1 cellular context compared by ENCODE assay signal in genomic region chr7:137657476-137658193, GRCh38.
TF ChIP-seq lines count a peak whose summit lies in the region.

No MANE protein-coding gene starts in this region.

TF ChIP-seq in H1, 55 proteins besides CTCF, POLR2A, EP300 and RAD21 (continued from another document):
- TF ChIP-seq ATF2 (IDR thresholded peaks at IDR 0.05; ENCODE audit: low read length): no peak
- no peak for TF ChIP-seq CBX8 (IDR thresholded peaks at IDR 0.05; ENCODE audit: borderline replicate concordance, low read depth, low read length)
- no peak for TF ChIP-seq RBBP5 (IDR thresholded peaks at IDR 0.05; ENCODE audit: borderline replicate concordance, low read depth, low read length)
- TF ChIP-seq EZH2 (IDR thresholded peaks at IDR 0.05; ENCODE audit: low read depth, low read length, severe bottlenecking): no peak
- no peak for TF ChIP-seq YY1 (IDR thresholded peaks at IDR 0.05; ENCODE audit: low read depth, low read length)
- no peak for TF ChIP-seq TAF1 (IDR thresholded peaks at IDR 0.05; ENCODE audit: low read depth, low read length)
- no peak for TF ChIP-seq SIN3A (conservative IDR thresholded peaks at IDR 0.05 in 1 of 2, IDR thresholded peaks at IDR 0.05 in 1 of 2; ENCODE audit: low read depth in 1 of 2, low read length in 2 of 2)
- no peak for TF ChIP-seq MAX (IDR thresholded peaks at IDR 0.05)
- no peak for TF ChIP-seq ATF3 (IDR thresholded peaks at IDR 0.05; ENCODE audit: insufficient read depth, low read depth, low read length)
- TF ChIP-seq TAF7 (optimal IDR thresholded peaks at IDR 0.05; ENCODE audit: borderline replicate concordance, low read depth, low read length): no peak
- no peak for TF ChIP-seq CHD7 (IDR thresholded peaks at IDR 0.05; ENCODE audit: insufficient replicate concordance, low read length)
- no peak for TF ChIP-seq USF2 (IDR thresholded peaks at IDR 0.05; ENCODE audit: low read length)
- no peak for TF ChIP-seq KDM4A (IDR thresholded peaks at IDR 0.05; ENCODE audit: low read depth, low read length, severe bottlenecking)
- TF ChIP-seq TCF12 (IDR thresholded peaks at IDR 0.05; ENCODE audit: low read depth, low read length): no peak
- no peak for TF ChIP-seq MAFK (IDR thresholded peaks at IDR 0.05; ENCODE audit: low read depth, low read length)
- TF ChIP-seq PHF8 (conservative IDR thresholded peaks at IDR 0.05; ENCODE audit: low read depth, low read length): no peak
- TF ChIP-seq BRCA1 (IDR thresholded peaks at IDR 0.05; ENCODE audit: low read depth, low read length): no peak
- TF ChIP-seq CHD1 (IDR thresholded peaks at IDR 0.05; ENCODE audit: low read depth, low read length): no peak
- TF ChIP-seq E2F6 (IDR thresholded peaks at IDR 0.05): no peak
TF ChIP-seq in H1: peak in this region for 0.
